8 cellular contexts compared by ENCODE assay signal in the genomic region with DNA sequence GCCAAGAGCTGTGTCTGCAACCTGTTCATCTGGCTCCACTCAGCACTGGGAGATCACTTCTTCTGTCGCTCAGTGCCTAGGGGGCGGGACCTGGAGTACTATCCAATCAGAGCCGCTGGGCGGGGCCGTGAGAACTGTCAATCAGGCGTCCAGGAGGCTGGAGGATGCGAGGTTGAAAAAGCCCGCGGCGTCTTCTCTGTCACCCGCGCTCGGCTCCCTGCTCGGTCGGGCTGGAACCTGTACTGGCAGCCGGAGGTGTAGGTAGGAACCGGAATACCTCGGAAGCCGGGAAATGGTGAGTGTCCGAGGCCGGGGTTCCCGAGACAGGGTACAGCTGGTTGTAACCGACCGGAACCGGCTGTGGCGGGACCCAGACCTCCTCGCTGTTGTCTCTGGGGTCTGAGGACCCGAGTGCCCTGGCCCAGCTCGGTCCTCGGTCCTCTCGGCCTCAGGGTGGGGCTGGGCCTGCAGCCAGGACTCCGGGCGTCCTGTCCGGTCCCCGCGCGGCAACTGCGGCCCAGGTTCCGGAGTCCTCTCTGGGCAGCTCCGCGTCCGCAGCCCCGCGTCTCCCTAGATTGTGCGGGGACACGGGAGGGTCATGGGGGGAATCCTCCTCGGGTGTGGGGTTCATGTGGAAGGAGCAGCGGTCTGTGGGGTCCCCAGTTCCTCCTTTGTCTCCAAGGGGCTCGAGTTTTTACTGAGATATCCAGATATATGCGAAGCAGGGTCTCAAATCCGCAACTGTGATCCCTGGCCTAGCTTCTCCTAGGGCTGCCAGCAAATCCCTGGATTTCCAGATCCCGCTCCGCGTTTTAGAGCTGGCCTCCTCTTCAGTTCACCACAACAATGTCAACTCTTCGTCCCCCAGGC.
A peak's percentile ranks its signal among the peaks of the same experiment; 100 is the strongest.
DNase-seq lines count a peak whose midpoint lies in the region; ATAC-seq and TF ChIP-seq lines count a peak whose summit lies in the region.

No MANE protein-coding gene starts in this region.

- DNase-seq in NCI-H226 (peak; percentile 65), choroid plexus epithelial cell (ENCODE audit: low read depth) (peak; percentile 92), kidney tubule cell (ENCODE audit: low spot score) (peak; percentile 96)
- DNase-seq in activated CD4-positive, alpha-beta T cell treated with anti-CD3 and anti-CD28 coated beads for 24 hours (ENCODE audit: low read depth in 2 of 2): peak; percentile 71 to 96
- peak; percentile 50 to 86 for DNase-seq in stimulated activated CD4-positive, alpha-beta T cell treated with anti-CD3 and anti-CD28 coated beads, Interleukin-1b, Interleukin-23, amount 100 ng/mL, for 1 hour (ENCODE audit: low read depth in 2 of 2)

- peak; percentile 94 for ATAC-seq in HG03196 (IDR thresholded peaks at IDR 0.05; ENCODE audit: unreplicated experiment)

- H3K36me3 ChIP-seq in ACC112 (ENCODE audit: insufficient read depth, low read length): no peaks in the 10 kb centered on the region

- H3K4me3 ChIP-seq in ACC112 (ENCODE audit: low read depth, low read length) (peak overlapping the region; percentile 81), choroid plexus epithelial cell (ENCODE audit: low read depth, low read length) (peak overlapping the region; percentile 72)

- H3K27ac ChIP-seq in ACC112 (ENCODE audit: low read depth, low read length): peak overlapping the region; percentile 42; the same call in 1 of the 2 replicates

- H3K4me1 ChIP-seq in ACC112 (ENCODE audit: control insufficient read depth, insufficient read depth, low read length, unreplicated experiment): no peaks in the 10 kb centered on the region

- H3K79me2 ChIP-seq in ACC112 (ENCODE audit: control insufficient read depth, insufficient read depth, low read length, unreplicated experiment): peaks cover 2% of the 10 kb centered on the region

- in situ Hi-C loops in GM18951 (cut with MboI; ENCODE audit: low sequenced_read_pairs, unreplicated experiment): no loop called here

- no peak for TF ChIP-seq CTCF in choroid plexus epithelial cell (conservative IDR thresholded peaks at IDR 0.05; ENCODE audit: low read depth, low read length)

- no peaks in the 10 kb centered on the region for H3K27me3 ChIP-seq in ACC112 (ENCODE audit: insufficient read depth, low read length)

- peak; percentile 71 for TF ChIP-seq POLR2A in GM18951 (IDR thresholded peaks at IDR 0.05; ENCODE audit: extremely low read depth, insufficient read depth, insufficient read length)

- peak overlapping the region; percentile 53 for H2AFZ ChIP-seq in ACC112 (ENCODE audit: low read length, unreplicated experiment)

Comparison
In these comparisons a context has a peak if more than half of its experiments do, and no peak if none do; other contexts are left out.
1. Peak in every context shown above with its lines: DNase-seq, ATAC-seq, H3K4me3 ChIP-seq and H3K27ac ChIP-seq.